Comparison of ENCODE assay signal across 12 cellular contexts in genomic region chr5:173825215-173825865, GRCh38.
DNase-seq lines count a peak whose midpoint lies in the region; ATAC-seq and TF ChIP-seq lines count a peak whose summit lies in the region.
"Had no signal": no experiment of that assay in that cellular context is flagged by ENCODE, and none has a peak within 500 bp of the region (broad histone marks: within the 10 kb centered on the region; RNA-seq: fewer than 3 reads in every experiment).

No MANE protein-coding gene starts in this region.

- H3K27me3 Mint-ChIP-seq in nephron (ENCODE audit: low read depth) = no peaks in the 10 kb centered on the region

- ATAC-seq in GM19452 (IDR thresholded peaks at IDR 0.05; ENCODE audit: unreplicated experiment) = no peak
- ATAC-seq: GM23338 had no signal

- no peak overlapping the region for H3K27ac ChIP-seq in colonic mucosa
- H3K27ac ChIP-seq: ovary had no signal

- peaks cover 16% of the 10 kb centered on the region for H3K4me1 ChIP-seq in colonic mucosa

- H3K27me3 ChIP-seq in colonic mucosa = no peaks in the 10 kb centered on the region
- H3K27me3 ChIP-seq: esophagus squamous epithelium, ovary had no signal

- H3K36me3 ChIP-seq in colonic mucosa = no peaks in the 10 kb centered on the region
- H3K36me3 ChIP-seq: esophagus squamous epithelium, ovary had no signal

- H3K9ac ChIP-seq in colonic mucosa (ENCODE audit: low read depth in 2 of 2, low read length in 2 of 2) = no peak overlapping the region

- intact Hi-C loops in colonic mucosa (cut with DNase I) = no loop called here

- peaks cover 4% of the 10 kb centered on the region for H3K9me3 Mint-ChIP-seq in nephron

- no peaks in the 10 kb centered on the region for H3K9me3 ChIP-seq in colonic mucosa
- H3K9me3 ChIP-seq: esophagus squamous epithelium, ovary had no signal

- peaks cover 5% of the 10 kb centered on the region for H3K36me3 Mint-ChIP-seq in nephron (ENCODE audit: low read depth)

- TF ChIP-seq CTCF in nephron (IDR thresholded peaks at IDR 0.05; ENCODE audit: unreplicated experiment in 3 of 3) (no peak), colonic mucosa (IDR thresholded peaks at IDR 0.05) (no peak)

- H3K27ac Mint-ChIP-seq in nephron = peak overlapping the region; percentile 89 to 95 (median 91)

- peaks cover 25% of the 10 kb centered on the region for H3K4me1 Mint-ChIP-seq in nephron

- H3K4me3 Mint-ChIP-seq in nephron = no peak overlapping the region
- H3K4me3 Mint-ChIP-seq: GM23338 had no signal

- no peak overlapping the region for H3K4me3 ChIP-seq in colonic mucosa
- H3K4me3 ChIP-seq: esophagus squamous epithelium, GM23338, ovary had no signal

- DNase-seq in AG08395 (ENCODE audit: low spot score) (peak; percentile 42), M059J (ENCODE audit: low read depth) (peak; percentile 88), cerebellar nuclear complex (lab: John Stamatoyannopoulos, UW) (peak; percentile 6 to 67), activated gamma-delta T cell treated with Interleukin-2 at 50 U/mL for 16 hours (no peak), colonic mucosa (no peak), activated gamma-delta T cell (lab: John Stamatoyannopoulos, UW) (no peak)
- DNase-seq: activated CD8-positive, alpha-beta memory T cell treated with anti-CD3 and anti-CD28 coated beads, Interleukin-2, amount 50 U/mL, for 48 hours; esophagus squamous epithelium; ovary had no signal

Comparison
In these comparisons a context has a peak if more than half of its experiments do, and no peak if none do; other contexts are left out.
1. DNase-seq: peak in AG08395 (single experiment), M059J (single experiment) and cerebellar nuclear complex (2 of 2); none in activated gamma-delta T cell treated with Interleukin-2 at 50 U/mL for 16 hours (single experiment), colonic mucosa (single experiment) and activated gamma-delta T cell (single experiment).